Comparison of ENCODE assay signal across 18 cellular contexts in the genomic region with DNA sequence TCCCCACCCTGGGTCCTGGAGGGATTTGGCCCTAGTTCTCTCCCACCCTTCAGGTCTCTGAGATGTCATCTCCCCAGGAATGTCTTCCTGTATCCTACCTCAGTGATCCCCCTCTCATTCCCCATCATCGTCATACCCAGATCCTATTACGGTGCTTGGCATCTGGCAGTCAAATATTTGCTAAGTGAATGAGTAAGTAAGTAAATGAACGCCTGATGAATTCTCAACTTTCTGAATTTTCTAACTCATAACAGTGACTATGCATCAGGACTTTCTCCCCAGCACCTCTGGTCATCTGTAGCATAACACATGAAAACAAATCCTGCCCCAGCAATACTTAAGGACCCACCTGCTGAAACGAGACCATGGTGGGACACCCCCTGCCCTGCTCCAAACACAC.
DNase-seq lines count a peak whose midpoint lies in the region; ATAC-seq and TF ChIP-seq lines count a peak whose summit lies in the region.
"Had no signal": no experiment of that assay in that cellular context is flagged by ENCODE, and none has a peak within 500 bp of the region (broad histone marks: within the 10 kb centered on the region; RNA-seq: fewer than 3 reads in every experiment).

No MANE protein-coding gene starts in this region.

- H3K4me3 Mint-ChIP-seq in chondrocyte (ENCODE audit: unreplicated experiment) = no peak overlapping the region
- H3K4me3 Mint-ChIP-seq: CD14-positive monocyte had no signal

- no peaks in the 10 kb centered on the region for H3K9me3 Mint-ChIP-seq in chondrocyte (ENCODE audit: low read depth)
- H3K9me3 Mint-ChIP-seq: CD14-positive monocyte had no signal

- DNase-seq in DMS53 (lab: John Stamatoyannopoulos, UW) (peak; percentile 91), chondrocyte (ENCODE audit: low spot score) (no peak), SW480 (ENCODE audit: low spot score) (no peak)
- no peak for DNase-seq in central memory CD4-positive, alpha-beta T cell
- DNase-seq: Calu3, GM23248, KG1, NCI-H1105, NCI-H446, NCI-H748 treated with DMSO at 0.1 percent for 48 hours, SW 1271, T-helper 9 cell had no signal

- H3K4me3 ChIP-seq in OCI-LY1 (ENCODE audit: low read depth, low read length, poor library complexity, severe bottlenecking) = no peak overlapping the region
- no peak overlapping the region for H3K4me3 ChIP-seq in subcutaneous abdominal adipose tissue (ENCODE audit: low read depth in 1 of 5, low read length in 5 of 5)
- H3K4me3 ChIP-seq: GM23248, SJSA1 had no signal

- H2AFZ ChIP-seq in OCI-LY1 (ENCODE audit: low read length) = no peak overlapping the region
- H2AFZ ChIP-seq: GM23248 had no signal

- peak overlapping the region; percentile 45 for H3K27ac Mint-ChIP-seq in chondrocyte (ENCODE audit: unreplicated experiment)
- H3K27ac Mint-ChIP-seq: CD14-positive monocyte had no signal

- H3K4me2 ChIP-seq in OCI-LY1 (ENCODE audit: low read length) = peak overlapping the region; percentile 16; the same call in 1 of the 2 replicates

- H4K20me1 ChIP-seq in OCI-LY1 (ENCODE audit: insufficient read depth, low read length) = no peaks in the 10 kb centered on the region

- H3K36me3 ChIP-seq in OCI-LY1 (ENCODE audit: insufficient read depth, low read length) (peaks cover 5% of the 10 kb centered on the region; the same call in 1 of the 2 replicates), subcutaneous abdominal adipose tissue (ENCODE audit: control insufficient read depth in 5 of 5, insufficient read depth in 5 of 5, low read length in 5 of 5) (peaks cover 0 to 5% (median 0%) of the 10 kb centered on the region in 5 donors)
- H3K36me3 ChIP-seq: SJSA1 had no signal

- H3K79me2 ChIP-seq in OCI-LY1 (ENCODE audit: insufficient read depth, low read length) = no peaks in the 10 kb centered on the region

- H3K27ac ChIP-seq in OCI-LY1 (ENCODE audit: low read depth, low read length, poor library complexity, severe bottlenecking) (peak overlapping the region; percentile 77), subcutaneous abdominal adipose tissue (ENCODE audit: low read depth, low read length) (peak overlapping the region; percentile 69)
- H3K27ac ChIP-seq: GM23248, HL-60, SJSA1 had no signal

- H3K9ac ChIP-seq in OCI-LY1 (ENCODE audit: low read length) (peak overlapping the region; percentile 6; the same call in 1 of the 2 replicates), subcutaneous abdominal adipose tissue (ENCODE audit: low read length in 5 of 5) (no peak overlapping the region)
- H3K9ac ChIP-seq: GM23248 had no signal

- H3F3A ChIP-seq in OCI-LY1 (ENCODE audit: insufficient read depth, low read length) = no peaks in the 10 kb centered on the region

- no peak for TF ChIP-seq CTCF in OCI-LY1 (IDR thresholded peaks at IDR 0.05; ENCODE audit: low read length)
- TF ChIP-seq CTCF in chondrocyte (IDR thresholded peaks at IDR 0.05) = no peak

- H3K36me3 Mint-ChIP-seq in chondrocyte (ENCODE audit: low read depth) = no peaks in the 10 kb centered on the region
- H3K36me3 Mint-ChIP-seq: CD14-positive monocyte had no signal

- H3K4me1 ChIP-seq in OCI-LY1 (ENCODE audit: insufficient read depth, low read length, severe bottlenecking) (peaks cover 84% of the 10 kb centered on the region), subcutaneous abdominal adipose tissue (ENCODE audit: control insufficient read depth in 5 of 5, insufficient read depth in 5 of 5, low read length in 5 of 5) (peaks cover 0 to 44% (median 32%) of the 10 kb centered on the region in 5 donors)

- no peaks in the 10 kb centered on the region for H3K9me2 ChIP-seq in OCI-LY1 (ENCODE audit: low read depth, low read length)

- H3K27me3 ChIP-seq in OCI-LY1 (ENCODE audit: insufficient read depth, low read length) (no peaks in the 10 kb centered on the region), subcutaneous abdominal adipose tissue (ENCODE audit: control insufficient read depth in 5 of 5, insufficient read depth in 4 of 5, low read length in 5 of 5) (no peaks in the 10 kb centered on the region)
- H3K27me3 ChIP-seq: SJSA1 had no signal

- peaks cover 58% of the 10 kb centered on the region for H3K4me1 Mint-ChIP-seq in chondrocyte (ENCODE audit: low read depth)
- H3K4me1 Mint-ChIP-seq: CD14-positive monocyte had no signal

- no peaks in the 10 kb centered on the region for H3K9me3 ChIP-seq in OCI-LY1 (ENCODE audit: low read length)
- no peaks in the 10 kb centered on the region for H3K9me3 ChIP-seq in subcutaneous abdominal adipose tissue (ENCODE audit: control insufficient read depth in 5 of 5, low read length in 5 of 5)
- H3K9me3 ChIP-seq: SJSA1 had no signal

- no peaks in the 10 kb centered on the region for H3K27me3 Mint-ChIP-seq in chondrocyte (ENCODE audit: low read depth)

- ATAC-seq in GM21786 (IDR thresholded peaks at IDR 0.05; ENCODE audit: unreplicated experiment) = no peak
